In genomic region chr17:11490171-11490760, GRCh38 we compare ENCODE assay signal across 22 cellular contexts.
"Had no signal": no experiment of that assay in that cellular context is flagged by ENCODE, and none has a peak within 500 bp of the region (broad histone marks: within the 10 kb centered on the region; RNA-seq: fewer than 3 reads in every experiment).

No MANE protein-coding gene starts in this region.

- H3K27ac ChIP-seq: heart left ventricle, psoas muscle, tibial artery, upper lobe of left lung, uterus had no signal

- H3K9me3 ChIP-seq: heart left ventricle, mucosa of descending colon, psoas muscle, tibial artery, upper lobe of left lung, uterus had no signal

- H3K4me2 ChIP-seq: smooth muscle cell had no signal

- H3K36me3 Mint-ChIP-seq: stimulated activated effector memory CD8-positive, alpha-beta T cell treated with anti-CD3 and anti-CD28 coated beads, Interleukin-12 subunit alpha, Interleukin-12 subunit beta, amount 100 ng/mL, for 72 hours had no signal

- H3K27ac Mint-ChIP-seq: effector memory CD8-positive, alpha-beta T cell; stimulated activated effector memory CD8-positive, alpha-beta T cell treated with anti-CD3 and anti-CD28 coated beads, Interleukin-12 subunit alpha, Interleukin-12 subunit beta, amount 100 ng/mL, for 72 hours had no signal

- H3K36me3 ChIP-seq: heart left ventricle, tibial artery, upper lobe of left lung, uterus had no signal

- H3K4me3 ChIP-seq: heart left ventricle, mucosa of descending colon, psoas muscle, smooth muscle cell, tibial artery, upper lobe of left lung, uterus had no signal

- H3K4me1 ChIP-seq: heart left ventricle, psoas muscle, tibial artery, upper lobe of left lung had no signal

- DNase-seq: cortex of kidney; effector memory CD8-positive, alpha-beta T cell; erythroblast; foreskin melanocyte; heart left ventricle; hippocampal formation; kidney glomerular epithelial cell; mammary epithelial cell; mucosa of descending colon; naive thymus-derived CD8-positive, alpha-beta T cell; psoas muscle; right cardiac atrium; stimulated activated CD4-positive, alpha-beta T cell treated with anti-CD3 and anti-CD28 coated beads, Interleukin-4, amount 100 ng/mL, for 1 hour; stimulated activated CD8-positive, alpha-beta memory T cell treated with anti-CD3 and anti-CD28 coated beads, Interleukin-4, amount 100 ng/mL, for 48 hours; stimulated activated naive CD8-positive, alpha-beta T cell treated with anti-CD3 and anti-CD28 coated beads, Interleukin-15, Interleukin-2, amounts not matched to agents 100 U/mL and 50 U/mL, for 24 hours; tibial artery; upper lobe of left lung; uterus had no signal

- ATAC-seq: effector memory CD8-positive, alpha-beta T cell; heart left ventricle; left lobe of liver; mucosa of descending colon; naive thymus-derived CD8-positive, alpha-beta T cell; psoas muscle; right cardiac atrium; stimulated activated effector memory CD8-positive, alpha-beta T cell treated with anti-CD3 and anti-CD28 coated beads, Interleukin-12 subunit alpha, Interleukin-12 subunit beta, amount 100 ng/mL, for 72 hours; stimulated activated naive CD8-positive, alpha-beta T cell treated with anti-CD3 and anti-CD28 coated beads, Interleukin-15, Interleukin-2, amounts not matched to agents 100 U/mL and 50 U/mL, for 24 hours had no signal

- H3K27me3 ChIP-seq: tibial artery, upper lobe of left lung, uterus had no signal

- H3K27me3 Mint-ChIP-seq: central memory CD8-positive, alpha-beta T cell; effector memory CD8-positive, alpha-beta T cell; naive thymus-derived CD8-positive, alpha-beta T cell had no signal

- H3K4me1 Mint-ChIP-seq: central memory CD8-positive, alpha-beta T cell had no signal

- H3K4me3 Mint-ChIP-seq: central memory CD8-positive, alpha-beta T cell; effector memory CD8-positive, alpha-beta T cell; naive thymus-derived CD8-positive, alpha-beta T cell; stimulated activated effector memory CD8-positive, alpha-beta T cell treated with anti-CD3 and anti-CD28 coated beads, Interleukin-12 subunit alpha, Interleukin-12 subunit beta, amount 100 ng/mL, for 72 hours had no signal
